Comparison of ENCODE assay signal across 2 cellular contexts in genomic region chr7:127983804-127984332, GRCh38.
TF ChIP-seq lines count a peak whose summit lies in the region.

No MANE protein-coding gene starts in this region.

TF ChIP-seq in HCT116, 20 proteins besides CTCF, POLR2A, EP300 and RAD21:
- no peak for TF ChIP-seq MAX (IDR thresholded peaks at IDR 0.05)
- TF ChIP-seq ELF1 (IDR thresholded peaks at IDR 0.05; ENCODE audit: borderline replicate concordance, low read depth), result no peak
- peak; percentile 23; the same call in 1 of the 2 replicates for TF ChIP-seq JUND (IDR thresholded peaks at IDR 0.05)
- TF ChIP-seq CEBPB (IDR thresholded peaks at IDR 0.05; ENCODE audit: low read depth), result no peak
- no peak for TF ChIP-seq ATF3 (IDR thresholded peaks at IDR 0.05)
TF ChIP-seq in HCT116: peak in this region for 1.

TF ChIP-seq in HepG2, 621 proteins besides CTCF, POLR2A, EP300 and RAD21:
- no peak for TF ChIP-seq KDM1A (CRISPR knock-in tag; IDR thresholded peaks at IDR 0.05)
- no peak for TF ChIP-seq POLR2AphosphoS2 (IDR thresholded peaks at IDR 0.05; ENCODE audit: low read depth, low read length)
- TF ChIP-seq ZKSCAN5 (CRISPR knock-in tag; IDR thresholded peaks at IDR 0.05), result no peak
- no peak for TF ChIP-seq ZBTB14 (CRISPR knock-in tag; IDR thresholded peaks at IDR 0.05)
- no peak for TF ChIP-seq ZNF317 (CRISPR knock-in tag; IDR thresholded peaks at IDR 0.05)
